1 cellular context compared by ENCODE assay signal in the genomic region with DNA sequence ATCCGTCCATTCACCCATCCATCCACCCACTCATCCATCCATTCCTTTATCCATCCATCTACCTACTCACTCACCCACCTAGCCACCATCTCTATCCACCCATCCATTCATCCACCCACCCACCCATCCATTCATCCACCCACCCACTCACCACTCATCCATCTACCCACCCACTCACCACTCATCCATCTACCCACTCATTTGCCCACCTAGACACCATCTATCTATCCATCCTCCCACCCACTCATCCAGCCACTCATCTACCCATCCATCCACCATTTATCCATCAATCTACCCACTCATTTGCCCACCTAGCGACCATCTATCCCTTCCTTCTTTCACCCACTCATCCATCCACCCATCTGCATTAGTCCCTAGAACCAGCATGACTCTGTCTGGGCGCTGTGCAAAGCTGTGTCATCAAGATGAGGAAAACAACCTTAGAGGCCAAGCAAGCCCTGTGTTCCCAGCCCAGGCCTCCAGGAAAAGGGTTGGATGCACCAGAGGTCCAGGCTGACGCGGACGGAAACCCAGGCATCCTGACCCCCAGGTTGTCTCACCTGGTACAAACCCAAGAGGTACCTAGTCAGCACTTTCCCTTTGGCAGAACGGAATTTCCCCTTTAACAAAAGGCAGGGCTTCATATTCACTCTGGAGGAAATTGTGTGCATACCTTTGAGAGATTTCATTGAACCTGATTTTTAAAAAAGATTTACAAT.
TF ChIP-seq lines count a peak whose summit lies in the region.

No MANE protein-coding gene starts in this region.

TF ChIP-seq in HEK293, 187 proteins besides CTCF, POLR2A, EP300 and RAD21 (continued from another document):
- TF ChIP-seq ZNF398 (tag by site-specific recombination; IDR thresholded peaks at IDR 0.05) (no peak), ZNF610 (tag by site-specific recombination; IDR thresholded peaks at IDR 0.05; ENCODE audit: borderline replicate concordance) (no peak), EGR2 (tag by site-specific recombination; IDR thresholded peaks at IDR 0.05; ENCODE audit: low read depth) (peak; percentile 100), OSR2 (tag by site-specific recombination; IDR thresholded peaks at IDR 0.05) (no peak), ZNF184 (tag by site-specific recombination; IDR thresholded peaks at IDR 0.05) (no peak), ZFHX2 (tag by site-specific recombination; conservative IDR thresholded peaks at IDR 0.05) (peak; percentile 99), ZNF747 (tag by site-specific recombination; IDR thresholded peaks at IDR 0.05) (no peak), IKZF3 (tag by site-specific recombination; IDR thresholded peaks at IDR 0.05) (no peak)
